ENCODE assay signal across 12 cellular contexts in genomic region chr5:15645376-15645775, GRCh38.
DNase-seq lines count a peak whose midpoint lies in the region; ATAC-seq, FAIRE-seq and TF ChIP-seq lines count a peak whose summit lies in the region.
"Had no signal": no experiment of that assay in that cellular context is flagged by ENCODE, and none has a peak within 500 bp of the region (broad histone marks: within the 10 kb centered on the region; RNA-seq: fewer than 3 reads in every experiment).

No MANE protein-coding gene starts in this region.

- no peak for TF ChIP-seq CTCF in fibroblast of villous mesenchyme (IDR thresholded peaks at IDR 0.05; ENCODE audit: insufficient read depth, low read depth, low read length)
- TF ChIP-seq CTCF in HepG2 (CRISPR knock-in tag; IDR thresholded peaks at IDR 0.05): no peak

- no peak for ATAC-seq in HG03108 (IDR thresholded peaks at IDR 0.05; ENCODE audit: unreplicated experiment)
- ATAC-seq in HepG2: no peak

- H3K4me2 ChIP-seq in Karpas-422 (ENCODE audit: low read depth, low read length, poor library complexity, severe bottlenecking) (no peak overlapping the region), HepG2 (ENCODE audit: low read depth, low read length) (no peak overlapping the region)

- H3K79me2 ChIP-seq in Karpas-422 (ENCODE audit: low read length): no peaks in the 10 kb centered on the region
- H3K79me2 ChIP-seq in HepG2 (ENCODE audit: insufficient read depth, low read length): no peaks in the 10 kb centered on the region

- H3K4me3 ChIP-seq in adipocyte (ENCODE audit: low read length) (no peak overlapping the region), fibroblast of villous mesenchyme (ENCODE audit: low read depth, low read length) (no peak overlapping the region), Karpas-422 (ENCODE audit: low read length) (no peak overlapping the region), HepG2 (replicated peaks in 1 of 3; ENCODE audit: insufficient read depth in 1 of 3, low read depth in 2 of 3, low read length in 3 of 3) (no peak overlapping the region)
- H3K4me3 ChIP-seq: heart left ventricle, suprapubic skin had no signal

- peak; percentile 82 for DNase-seq in HT1080 (ENCODE audit: low read depth)
- peak; percentile 27 for DNase-seq in adipocyte (ENCODE audit: low read depth)
- peak; percentile 12 for DNase-seq in fibroblast of villous mesenchyme (ENCODE audit: low read depth)
- peak; percentile 21 for DNase-seq in urothelium cell line (ENCODE audit: low spot score)
- no peak for DNase-seq in Karpas-422
- no peak for DNase-seq in HepG2 (ENCODE audit: low spot score)
- DNase-seq: activated T-cell treated with anti-CD3 and anti-CD28 coated beads, Interleukin-2, amount 50 U/mL, for 1 hour; amygdala; heart left ventricle; NCI-H2107 had no signal

- no peaks in the 10 kb centered on the region for H3K9me2 ChIP-seq in Karpas-422 (replicated peaks; ENCODE audit: insufficient read depth, low read length)

- POLR2A ChIA-PET in HepG2 (lab: Yijun Ruan, JAX): no interaction called here

- H4K20me1 ChIP-seq in Karpas-422 (ENCODE audit: insufficient read depth, low read depth, low read length) (no peaks in the 10 kb centered on the region), HepG2 (ENCODE audit: insufficient read depth, low read length) (no peaks in the 10 kb centered on the region)

- intact Hi-C loops in HepG2 (cut with micrococcal nuclease; ENCODE audit: unreplicated experiment): no loop called here

- H3K27me3 ChIP-seq in adipocyte (replicated peaks; ENCODE audit: control insufficient read depth, insufficient read depth, low read length): no peaks in the 10 kb centered on the region
- H3K27me3 ChIP-seq in Karpas-422 (ENCODE audit: low read length): no peaks in the 10 kb centered on the region
- no peaks in the 10 kb centered on the region for H3K27me3 ChIP-seq in HepG2 (ENCODE audit: control insufficient read depth in 1 of 2, insufficient read depth in 2 of 2, low read length in 2 of 2)
- H3K27me3 ChIP-seq: heart left ventricle, suprapubic skin had no signal

- H3K36me3 ChIP-seq in adipocyte (ENCODE audit: control insufficient read depth, insufficient read depth, low read length, severe bottlenecking) (no peaks in the 10 kb centered on the region), Karpas-422 (ENCODE audit: insufficient read depth, low read length) (no peaks in the 10 kb centered on the region), HepG2 (replicated peaks in 1 of 2; ENCODE audit: control insufficient read depth in 1 of 2, insufficient read depth in 2 of 2, low read length in 2 of 2) (no peaks in the 10 kb centered on the region)
- H3K36me3 ChIP-seq: heart left ventricle, suprapubic skin had no signal

- WGBS in HepG2 (ENCODE audit: low lambda C conversion rate): 0% methylated on average over 4 of the region's 4 CpGs

- BruUV-seq in HepG2 (replicated peaks; lab: Mats Ljungman, UMichigan): no TSS peak

- in situ Hi-C loops in HepG2 (cut with HindIII; ENCODE audit: extremely low pct_ligation_motif_present, low pct_unique_long_range_greater_than_20kb): no loop called here

- H3K9me3 ChIP-seq in adipocyte (ENCODE audit: control insufficient read depth, low read length) (no peaks in the 10 kb centered on the region), Karpas-422 (ENCODE audit: low read length) (peaks cover 8% of the 10 kb centered on the region; the same call in 1 of the 2 replicates), HepG2 (ENCODE audit: low read length) (no peaks in the 10 kb centered on the region)
- H3K9me3 ChIP-seq: heart left ventricle, suprapubic skin had no signal

- CTCF ChIA-PET in HepG2 (lab: Yijun Ruan, JAX; ENCODE audit: low intra/inter-chr PET ratio, low total read pairs): no interaction called here

- FAIRE-seq in urothelium cell line (lab: Jason Lieb, UNC) (no peak), HepG2 (lab: Jason Lieb, UNC) (no peak)

- peaks cover 23% of the 10 kb centered on the region for H3K4me1 ChIP-seq in adipocyte (ENCODE audit: control insufficient read depth, insufficient read depth, low read length)
- H3K4me1 ChIP-seq in Karpas-422 (ENCODE audit: low read length): no peaks in the 10 kb centered on the region
- no peaks in the 10 kb centered on the region for H3K4me1 ChIP-seq in HepG2 (ENCODE audit: insufficient read depth, low read length)
- H3K4me1 ChIP-seq: suprapubic skin had no signal

- H2AFZ ChIP-seq in Karpas-422 (ENCODE audit: low read length) (no peak overlapping the region), HepG2 (ENCODE audit: low read length) (no peak overlapping the region)

- TF ChIP-seq EP300 in HepG2 (IDR thresholded peaks at IDR 0.05; ENCODE audit: low read depth in 2 of 2, low read length in 2 of 2) (no peak), HepG2 (CRISPR knock-in tag; IDR thresholded peaks at IDR 0.05; ENCODE audit: borderline replicate concordance) (no peak)

- TF ChIP-seq POLR2A in HepG2 (IDR thresholded peaks at IDR 0.05; ENCODE audit: insufficient read depth in 1 of 2, low read depth in 2 of 2, low read length in 2 of 2): no peak

- TF ChIP-seq RAD21 in HepG2 (CRISPR knock-in tag; IDR thresholded peaks at IDR 0.05): no peak

- H3K9ac ChIP-seq in adipocyte (ENCODE audit: low read length) (no peak overlapping the region), Karpas-422 (ENCODE audit: low read length) (no peak overlapping the region), HepG2 (ENCODE audit: insufficient read depth, low read depth, low read length) (no peak overlapping the region)

- H3K27ac ChIP-seq in Karpas-422 (ENCODE audit: low read length) (no peak overlapping the region), HepG2 (ENCODE audit: extremely low read length, insufficient read depth, low read length) (no peak overlapping the region)
- H3K27ac ChIP-seq: suprapubic skin had no signal

TF ChIP-seq in HepG2, 621 proteins besides CTCF, POLR2A, EP300 and RAD21:
- TF ChIP-seq ZNF83 (CRISPR knock-in tag; IDR thresholded peaks at IDR 0.05; ENCODE audit: borderline replicate concordance) (no peak), ZBTB39 (CRISPR knock-in tag; IDR thresholded peaks at IDR 0.05) (no peak), POLR2AphosphoS5 (IDR thresholded peaks at IDR 0.05; ENCODE audit: low read depth, low read length) (no peak), ZNF691 (CRISPR knock-in tag; IDR thresholded peaks at IDR 0.05; ENCODE audit: borderline replicate concordance, low read depth) (no peak), ZNF512 (CRISPR knock-in tag; IDR thresholded peaks at IDR 0.05) (no peak), PHF8 (CRISPR knock-in tag; IDR thresholded peaks at IDR 0.05) (no peak), CENPT (CRISPR knock-in tag; IDR thresholded peaks at IDR 0.05; ENCODE audit: low read depth) (no peak), ATF5 (CRISPR knock-in tag; IDR thresholded peaks at IDR 0.05; ENCODE audit: low read depth) (no peak)

Comparison
In these comparisons a context has a peak if more than half of its experiments do, and no peak if none do; other contexts are left out.
1. DNase-seq: peak in HT1080 (single experiment), adipocyte (single experiment), fibroblast of villous mesenchyme (single experiment) and urothelium cell line (single experiment); none in Karpas-422 (single experiment) and HepG2 (single experiment).